8 cellular contexts compared by ENCODE assay signal in the genomic region with DNA sequence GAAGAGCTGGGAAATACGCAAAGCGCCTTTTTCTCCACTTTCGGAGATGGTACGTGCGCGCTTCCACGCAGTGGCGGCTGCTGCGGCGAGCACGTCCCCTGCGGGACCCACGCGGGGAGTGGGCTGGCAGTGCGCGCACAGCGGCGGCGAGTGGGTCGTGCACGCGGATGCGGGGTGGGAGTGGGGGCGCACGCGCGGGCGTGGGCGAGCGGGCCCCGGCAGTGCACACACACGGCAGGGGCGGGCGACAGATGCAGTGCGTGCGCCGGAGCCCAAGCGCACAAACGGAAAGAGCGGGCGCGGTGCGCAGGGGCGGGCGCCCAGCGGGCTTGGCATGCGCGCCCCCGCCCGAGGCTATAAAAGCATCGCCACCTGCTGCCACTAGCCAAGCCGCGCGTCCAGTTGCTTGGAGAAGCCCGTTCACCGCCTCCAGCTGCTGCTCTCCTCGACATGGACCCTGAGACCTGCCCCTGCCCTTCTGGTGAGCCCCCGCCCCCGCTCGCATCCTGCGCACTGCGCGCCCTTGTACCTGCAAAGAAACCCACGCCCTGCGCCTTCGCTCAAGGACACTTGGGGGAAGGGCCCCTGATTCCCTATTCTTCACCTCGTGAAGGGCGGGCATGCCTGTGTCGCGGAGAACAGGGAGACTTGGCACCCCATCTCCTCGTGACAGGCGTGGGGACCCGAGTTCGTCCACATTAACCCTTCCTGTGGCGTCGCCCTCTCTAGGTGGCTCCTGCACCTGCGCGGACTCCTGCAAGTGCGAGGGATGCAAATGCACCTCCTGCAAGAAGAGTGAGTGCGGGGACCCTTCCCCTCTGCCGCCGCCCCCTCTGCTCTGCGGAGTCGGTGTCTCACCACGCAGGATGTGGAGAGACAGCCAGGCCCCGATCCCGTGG. TPM values are rescaled to one million over a fixed set of nuclear protein-coding genes. Genes with fewer than 3 reads are reported as not detected.
DNase-seq lines count a peak whose midpoint lies in the region; ATAC-seq, FAIRE-seq and TF ChIP-seq lines count a peak whose summit lies in the region.

A gene (plus strand): TSS at position 388 of the 899 bp plus-strand sequence. CDS start 63 bp downstream, at position 451.

- CTCF ChIA-PET in activated CD8-positive, alpha-beta T cell treated with anti-CD3 and anti-CD28 coated beads, Interleukin-2, amount 10 ng/mL, durations not matched to agents 7 days and 5 days (lab: Charles Lee): interaction anchor here (4.2 kb wide), 1 partner anchor 13 kb away, joined by 23 read pairs; no protein-coding TSS in a partner anchor

- H2AFZ ChIP-seq in neuronal stem cell (ENCODE audit: low read length): peak within 1 kb of the TSS; percentile 73

- no peak for TF ChIP-seq POLR2A in H54 (IDR thresholded peaks at IDR 0.05; ENCODE audit: low read depth, low read length)

- FAIRE-seq in H54 (lab: Jason Lieb, UNC): no peak

- POLR2A ChIA-PET in activated CD8-positive, alpha-beta T cell treated with anti-CD3 and anti-CD28 coated beads, Interleukin-2, amount 10 ng/mL, durations not matched to agents 7 days and 5 days (lab: Charles Lee): no interaction called here

- peaks cover 48% of the 10 kb centered on the region for H3K27me3 Mint-ChIP-seq in activated CD8-positive, alpha-beta T cell treated with anti-CD3 and anti-CD28 coated beads, Interleukin-2, amount 10 ng/mL, durations not matched to agents 7 days and 5 days (ENCODE audit: low read depth)

- H3K18ac ChIP-seq in neuronal stem cell (ENCODE audit: low read length): peak within 1 kb of the TSS; percentile 89

- no peak for TF ChIP-seq EP300 in Ishikawa (IDR thresholded peaks at IDR 0.05; ENCODE audit: borderline replicate concordance)

- H3K9me3 Mint-ChIP-seq in activated CD8-positive, alpha-beta T cell treated with anti-CD3 and anti-CD28 coated beads, Interleukin-2, amount 10 ng/mL, durations not matched to agents 7 days and 5 days (ENCODE audit: insufficient read depth): peaks cover 4% of the 10 kb centered on the region

- no peak within 1 kb of the TSS for H4K91ac ChIP-seq in neuronal stem cell (ENCODE audit: low read depth, low read length, poor library complexity)

- no peak within 1 kb of the TSS for H2AK5ac ChIP-seq in neuronal stem cell (ENCODE audit: low read depth, low read length)

- H3K79me1 ChIP-seq in neuronal stem cell (ENCODE audit: low read depth, low read length): no peaks in the 10 kb centered on the region

- no peak within 1 kb of the TSS for H2BK5ac ChIP-seq in neuronal stem cell (ENCODE audit: low read length)

- WGBS in neuronal stem cell (ENCODE audit: extremely low coverage in 2 of 2, insufficient read length in 2 of 2, insufficient replicate concordance in 1 of 2), 2 donors: no CpG with 5 or more reads among the region's 87 CpGs

- H3K27ac Mint-ChIP-seq in activated CD8-positive, alpha-beta T cell treated with anti-CD3 and anti-CD28 coated beads, Interleukin-2, amount 10 ng/mL, durations not matched to agents 7 days and 5 days: peak within 1 kb of the TSS; percentile 21

- peak within 1 kb of the TSS; percentile 79 for H3K4me3 Mint-ChIP-seq in activated CD8-positive, alpha-beta T cell treated with anti-CD3 and anti-CD28 coated beads, Interleukin-2, amount 10 ng/mL, durations not matched to agents 7 days and 5 days

- TF ChIP-seq CTCF in fibroblast of the aortic adventitia (IDR thresholded peaks at IDR 0.05; ENCODE audit: insufficient read depth, low read length): no peak

- H3K27me3 ChIP-seq in neuronal stem cell (ENCODE audit: control insufficient read depth in 3 of 3, insufficient read depth in 3 of 3, low read depth in 1 of 3, low read length in 3 of 3): peaks cover 8 to 70% (median 45%) of the 10 kb centered on the region in 3 experiments

- H3K4me1 ChIP-seq in neuronal stem cell (ENCODE audit: control insufficient read depth in 2 of 2, insufficient read depth in 1 of 2, low read depth in 1 of 2, low read length in 2 of 2): peaks cover 0 to 6% of the 10 kb centered on the region in 2 donors

- H3K4me2 ChIP-seq in neuronal stem cell (ENCODE audit: insufficient read depth, low read length, poor library complexity, severe bottlenecking): peak within 1 kb of the TSS; percentile 81

- H3K27ac ChIP-seq in neuronal stem cell (replicated peaks; ENCODE audit: low read length): no peak within 1 kb of the TSS

- H4K8ac ChIP-seq in neuronal stem cell (ENCODE audit: low read depth, low read length): peak within 1 kb of the TSS; percentile 48

- ATAC-seq in activated CD8-positive, alpha-beta T cell treated with anti-CD3 and anti-CD28 coated beads, Interleukin-2, amount 10 ng/mL, durations not matched to agents 7 days and 5 days: peak; percentile 85

- H3K36me3 Mint-ChIP-seq in activated CD8-positive, alpha-beta T cell treated with anti-CD3 and anti-CD28 coated beads, Interleukin-2, amount 10 ng/mL, durations not matched to agents 7 days and 5 days (ENCODE audit: low read depth): no peaks in the 10 kb centered on the region

- H3K14ac ChIP-seq in neuronal stem cell (ENCODE audit: low read length): peak within 1 kb of the TSS; percentile 86

- no peak within 1 kb of the TSS for H2BK12ac ChIP-seq in neuronal stem cell (ENCODE audit: low read length)

- H3K36me3 ChIP-seq in neuronal stem cell (replicated peaks in 1 of 2; ENCODE audit: control insufficient read depth in 2 of 2, insufficient read depth in 2 of 2, low read length in 2 of 2): no peaks in the 10 kb centered on the region

- H3K9me3 ChIP-seq in neuronal stem cell (replicated peaks in 1 of 2; ENCODE audit: control insufficient read depth in 2 of 2, insufficient read depth in 1 of 2, low read depth in 1 of 2, low read length in 2 of 2): peaks cover 0 to 2% of the 10 kb centered on the region in 2 donors

- H2BK15ac ChIP-seq in neuronal stem cell (ENCODE audit: low read length): peak within 1 kb of the TSS; percentile 76

- TF ChIP-seq RAD21 in Ishikawa (IDR thresholded peaks at IDR 0.05; ENCODE audit: low read depth): no peak

- peak within 1 kb of the TSS; percentile 92 for H3K9ac ChIP-seq in neuronal stem cell (ENCODE audit: low read depth, low read length, poor library complexity)

- peak within 1 kb of the TSS; percentile 87 for H3K23ac ChIP-seq in neuronal stem cell (ENCODE audit: low read depth, low read length, poor library complexity)

- in situ Hi-C loops in ACHN (cut with HindIII; ENCODE audit: low pct_ligation_motif_present, low pct_unique_long_range_greater_than_20kb, low sequenced_read_pairs): no loop called here

- peak within 1 kb of the TSS; percentile 35 for H2BK120ac ChIP-seq in neuronal stem cell (ENCODE audit: low read depth, low read length)

- H3K4me3 ChIP-seq in fibroblast of the aortic adventitia (ENCODE audit: low read depth, low read length): peak within 1 kb of the TSS; percentile 50
- H3K4me3 ChIP-seq in neuronal stem cell (ENCODE audit: low read length in 2 of 2): peak within 1 kb of the TSS; percentile 33 to 78

- peaks cover 19% of the 10 kb centered on the region for H3K4me1 Mint-ChIP-seq in activated CD8-positive, alpha-beta T cell treated with anti-CD3 and anti-CD28 coated beads, Interleukin-2, amount 10 ng/mL, durations not matched to agents 7 days and 5 days (ENCODE audit: low read depth)

- H3K4ac ChIP-seq in neuronal stem cell (ENCODE audit: low read length): no peak within 1 kb of the TSS

- peak; percentile 39 for DNase-seq in ACHN
- peak; percentile 39 for DNase-seq in activated CD8-positive, alpha-beta T cell treated with anti-CD3 and anti-CD28 coated beads, Interleukin-2, amount 10 ng/mL, durations not matched to agents 7 days and 5 days
- DNase-seq in fibroblast of the aortic adventitia (ENCODE audit: low read depth): no peak
- DNase-seq in neuronal stem cell (ENCODE audit: low spot score): no peak
- DNase-seq in H54 (ENCODE audit: insufficient read length, low spot score): no peak
- no peak for DNase-seq in SKM-1 treated with dmso at 0.1 percent for 144 hours (lab: John Stamatoyannopoulos, UW; ENCODE audit: unreplicated experiment)
- DNase-seq in 8988T: no peak

TF ChIP-seq in Ishikawa, 13 proteins besides CTCF, POLR2A, EP300 and RAD21:
- TF ChIP-seq EGR1 (IDR thresholded peaks at IDR 0.05) (0 out of 2 replicates have a peak, but pooled peaks have one; percentile 45), CEBPB (IDR thresholded peaks at IDR 0.05) (no peak), NFIC (IDR thresholded peaks at IDR 0.05) (peak; percentile 22; the same call in 1 of the 2 replicates), ZBTB7A (IDR thresholded peaks at IDR 0.05; ENCODE audit: low read depth) (0 out of 2 replicates have a peak, but pooled peaks have one; percentile 58), FOXM1 (IDR thresholded peaks at IDR 0.05; ENCODE audit: borderline replicate concordance, low read depth) (no peak), CREB1 (IDR thresholded peaks at IDR 0.05; ENCODE audit: low read depth) (no peak), TEAD4 (IDR thresholded peaks at IDR 0.05) (peak; percentile 35; the same call in 1 of the 2 replicates), YY1 (IDR thresholded peaks at IDR 0.05; ENCODE audit: low read depth) (no peak)
- TF ChIP-seq, protein P1, sequence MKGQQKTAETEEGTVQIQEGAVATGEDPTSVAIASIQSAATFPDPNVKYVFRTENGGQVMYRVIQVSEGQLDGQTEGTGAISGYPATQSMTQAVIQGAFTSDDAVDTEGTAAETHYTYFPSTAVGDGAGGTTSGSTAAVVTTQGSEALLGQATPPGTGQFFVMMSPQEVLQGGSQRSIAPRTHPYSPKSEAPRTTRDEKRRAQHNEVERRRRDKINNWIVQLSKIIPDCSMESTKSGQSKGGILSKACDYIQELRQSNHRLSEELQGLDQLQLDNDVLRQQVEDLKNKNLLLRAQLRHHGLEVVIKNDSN (IDR thresholded peaks at IDR 0.05): no peak
- TF ChIP-seq, protein P2, sequence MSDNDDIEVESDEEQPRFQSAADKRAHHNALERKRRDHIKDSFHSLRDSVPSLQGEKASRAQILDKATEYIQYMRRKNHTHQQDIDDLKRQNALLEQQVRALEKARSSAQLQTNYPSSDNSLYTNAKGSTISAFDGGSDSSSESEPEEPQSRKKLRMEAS (IDR thresholded peaks at IDR 0.05): peak; percentile 63; the same call in 1 of the 2 replicates

RNA-seq across cellular contexts. Expression of the gene that starts here (rescaled TPM):
- total RNA-seq in activated CD8-positive, alpha-beta T cell treated with anti-CD3 and anti-CD28 coated beads, Interleukin-2, amount 10 ng/mL, durations not matched to agents 7 days and 5 days: 1 to 10 TPM; 6.2 to 7.5 TPM
- not detected in 2 replicates for total RNA-seq in fibroblast of the aortic adventitia (ENCODE audit: low replicate concordance)
- polyA plus RNA-seq in neuronal stem cell (2013, experiment 1 of 2): not detected
- polyA plus RNA-seq in neuronal stem cell (2013, experiment 2 of 2): not detected

Comparison
In these comparisons a context has a peak if more than half of its experiments do, and no peak if none do; other contexts are left out.
1. DNase-seq: peak in ACHN (single experiment) and activated CD8-positive, alpha-beta T cell treated with anti-CD3 and anti-CD28 coated beads, Interleukin-2, amount 10 ng/mL, durations not matched to agents 7 days and 5 days (single experiment); none in fibroblast of the aortic adventitia (single experiment), neuronal stem cell (single experiment), H54 (single experiment), SKM-1 treated with dmso at 0.1 percent for 144 hours (single experiment) and 8988T (single experiment).